Comparison of ENCODE assay signal across 24 cellular contexts in genomic region chr2:150091896-150092295, GRCh38.
"Had no signal": no experiment of that assay in that cellular context is flagged by ENCODE, and none has a peak within 500 bp of the region (broad histone marks: within the 10 kb centered on the region; RNA-seq: fewer than 3 reads in every experiment).

No MANE protein-coding gene starts in this region.

- H3K27ac Mint-ChIP-seq: activated naive CD4-positive, alpha-beta T cell treated with anti-CD3 and anti-CD28 coated beads for 36 hours; activated naive CD8-positive, alpha-beta T cell treated with anti-CD3 and anti-CD28 coated beads for 36 hours; dendritic cell treated with granulocyte-macrophage colony-stimulating factor and Interleukin-4, amounts not matched to agents 40 ng/mL and 50 ng/mL, for 4 days; mesothelial cell of epicardium; naive thymus-derived CD4-positive, alpha-beta T cell; stimulated activated effector memory CD8-positive, alpha-beta T cell treated with anti-CD3 and anti-CD28 coated beads, Interleukin-12 subunit alpha, Interleukin-12 subunit beta, amount 100 ng/mL, for 72 hours; stimulated activated naive CD8-positive, alpha-beta T cell treated with anti-CD3 and anti-CD28 coated beads, Interleukin-15, Interleukin-2, amounts not matched to agents 100 ng/mL and 50 ng/mL, for 24 hours; type B pancreatic cell had no signal

- H3K9me3 Mint-ChIP-seq: activated naive CD4-positive, alpha-beta T cell treated with anti-CD3 and anti-CD28 coated beads for 36 hours; activated naive CD8-positive, alpha-beta T cell treated with anti-CD3 and anti-CD28 coated beads for 36 hours; dendritic cell treated with granulocyte-macrophage colony-stimulating factor and Interleukin-4, amounts not matched to agents 40 ng/mL and 50 ng/mL, for 4 days; mesothelial cell of epicardium; stimulated activated effector memory CD8-positive, alpha-beta T cell treated with anti-CD3 and anti-CD28 coated beads, Interleukin-12 subunit alpha, Interleukin-12 subunit beta, amount 100 ng/mL, for 72 hours; stimulated activated naive CD8-positive, alpha-beta T cell treated with anti-CD3 and anti-CD28 coated beads, Interleukin-15, Interleukin-2, amounts not matched to agents 100 ng/mL and 50 ng/mL, for 24 hours; type B pancreatic cell had no signal

- DNase-seq: activated CD4-positive, alpha-beta T cell treated with anti-CD3 and anti-CD28 coated beads for 4 hours; activated CD4-positive, alpha-beta T cell treated with anti-CD3 and anti-CD28 coated beads, Interleukin-2, amount 50 U/mL, for 4 hours; activated CD8-positive, alpha-beta memory T cell treated with anti-CD3 and anti-CD28 coated beads for 24 hours; activated effector memory CD4-positive, alpha-beta T cell treated with Interleukin-2 at 50 U/mL for 16 hours; activated naive CD4-positive, alpha-beta T cell treated with anti-CD3 and anti-CD28 coated beads for 36 hours; activated naive CD8-positive, alpha-beta T cell treated with anti-CD3 and anti-CD28 coated beads for 36 hours; adrenal gland; aorta; brain microvascular endothelial cell; esophagus squamous epithelium; foreskin melanocyte; heart right ventricle; naive thymus-derived CD4-positive, alpha-beta T cell; small intestine; stimulated activated CD4-positive, alpha-beta T cell treated with anti-CD3 and anti-CD28 coated beads, Interleukin-4, amount 100 ng/mL, for 24 hours; T-helper 9 cell had no signal

- H3K27me3 ChIP-seq: adrenal gland, brain microvascular endothelial cell, esophagus squamous epithelium, heart right ventricle, vagina had no signal

- H3K36me3 Mint-ChIP-seq: activated naive CD8-positive, alpha-beta T cell treated with anti-CD3 and anti-CD28 coated beads for 36 hours; mesothelial cell of epicardium; naive thymus-derived CD4-positive, alpha-beta T cell; stimulated activated effector memory CD8-positive, alpha-beta T cell treated with anti-CD3 and anti-CD28 coated beads, Interleukin-12 subunit alpha, Interleukin-12 subunit beta, amount 100 ng/mL, for 72 hours; type B pancreatic cell had no signal

- H3K36me3 ChIP-seq: adrenal gland, brain microvascular endothelial cell, esophagus squamous epithelium, heart right ventricle, thoracic aorta, vagina had no signal

- H3K27me3 Mint-ChIP-seq: activated naive CD8-positive, alpha-beta T cell treated with anti-CD3 and anti-CD28 coated beads for 36 hours; dendritic cell treated with granulocyte-macrophage colony-stimulating factor and Interleukin-4, amounts not matched to agents 40 ng/mL and 50 ng/mL, for 4 days; stimulated activated naive CD8-positive, alpha-beta T cell treated with anti-CD3 and anti-CD28 coated beads, Interleukin-15, Interleukin-2, amounts not matched to agents 100 ng/mL and 50 ng/mL, for 24 hours; type B pancreatic cell had no signal

- H3K4me3 ChIP-seq: adrenal gland, esophagus squamous epithelium, heart right ventricle, thoracic aorta, vagina had no signal

- H3K4me1 Mint-ChIP-seq: activated naive CD8-positive, alpha-beta T cell treated with anti-CD3 and anti-CD28 coated beads for 36 hours; naive thymus-derived CD4-positive, alpha-beta T cell; stimulated activated effector memory CD8-positive, alpha-beta T cell treated with anti-CD3 and anti-CD28 coated beads, Interleukin-12 subunit alpha, Interleukin-12 subunit beta, amount 100 ng/mL, for 72 hours had no signal

- H3K4me1 ChIP-seq: adrenal gland, esophagus squamous epithelium, heart right ventricle, vagina had no signal

- H3K4me3 Mint-ChIP-seq: activated naive CD4-positive, alpha-beta T cell treated with anti-CD3 and anti-CD28 coated beads for 36 hours; activated naive CD8-positive, alpha-beta T cell treated with anti-CD3 and anti-CD28 coated beads for 36 hours; dendritic cell treated with granulocyte-macrophage colony-stimulating factor and Interleukin-4, amounts not matched to agents 40 ng/mL and 50 ng/mL, for 4 days; mesothelial cell of epicardium; naive thymus-derived CD4-positive, alpha-beta T cell; stimulated activated effector memory CD8-positive, alpha-beta T cell treated with anti-CD3 and anti-CD28 coated beads, Interleukin-12 subunit alpha, Interleukin-12 subunit beta, amount 100 ng/mL, for 72 hours; stimulated activated naive CD8-positive, alpha-beta T cell treated with anti-CD3 and anti-CD28 coated beads, Interleukin-15, Interleukin-2, amounts not matched to agents 100 ng/mL and 50 ng/mL, for 24 hours; type B pancreatic cell had no signal

- H3K9me3 ChIP-seq: adrenal gland, esophagus squamous epithelium, heart right ventricle, thoracic aorta, vagina had no signal

- H3K27ac ChIP-seq: adrenal gland, brain microvascular endothelial cell, esophagus squamous epithelium, heart right ventricle, thoracic aorta, vagina, VCaP had no signal
